In genomic region chr2:112432735-112433479, GRCh38 we compare ENCODE assay signal across 1 cellular context.
TF ChIP-seq lines count a peak whose summit lies in the region.
"Not testable (repeated sequence)": the region's sequence is repeated elsewhere in the genome, so short reads cannot be mapped to it uniquely, and the experiment has no call there.

No MANE protein-coding gene starts in this region.

TF ChIP-seq in HepG2, 621 proteins besides CTCF, POLR2A, EP300 and RAD21 (continued from another document):
- peak; percentile 85 for TF ChIP-seq ZNF687 (CRISPR knock-in tag; IDR thresholded peaks at IDR 0.05)
- 0 out of 2 replicates have a peak, but pooled peaks have one; percentile 38 for TF ChIP-seq ZNF761 (CRISPR knock-in tag; conservative IDR thresholded peaks at IDR 0.05)
- peak; percentile 68; the same call in 1 of the 2 replicates for TF ChIP-seq ZFP91 (CRISPR knock-in tag; IDR thresholded peaks at IDR 0.05; ENCODE audit: borderline replicate concordance)
- TF ChIP-seq GMEB1 (CRISPR knock-in tag; IDR thresholded peaks at IDR 0.05; ENCODE audit: borderline replicate concordance) = peak; percentile 52; the same call in 1 of the 2 replicates
- 0 out of 2 replicates have a peak, but pooled peaks have one; percentile 6 for TF ChIP-seq GATAD2A (CRISPR knock-in tag; IDR thresholded peaks at IDR 0.05)
- TF ChIP-seq NR2C2 (CRISPR knock-in tag; IDR thresholded peaks at IDR 0.05; ENCODE audit: borderline replicate concordance) = peak; percentile 93
- peak; percentile 26; the same call in 1 of the 2 replicates for TF ChIP-seq MXD4 (CRISPR knock-in tag; IDR thresholded peaks at IDR 0.05)
- TF ChIP-seq FOXC1 (CRISPR knock-in tag; IDR thresholded peaks at IDR 0.05; ENCODE audit: borderline replicate concordance) = peak; percentile 39; the same call in 1 of the 2 replicates
- TF ChIP-seq MTA1 (CRISPR knock-in tag; IDR thresholded peaks at IDR 0.05; ENCODE audit: borderline replicate concordance) = peak; percentile 40; the same call in 1 of the 2 replicates
- TF ChIP-seq MYPOP (CRISPR knock-in tag; IDR thresholded peaks at IDR 0.05) = peak; percentile 71
- peak; percentile 36; the same call in 1 of the 2 replicates for TF ChIP-seq KDM5B (CRISPR knock-in tag; IDR thresholded peaks at IDR 0.05; ENCODE audit: borderline replicate concordance)
- peak; percentile 55 for TF ChIP-seq HNRNPLL (IDR thresholded peaks at IDR 0.05; ENCODE audit: low read depth, low read length, poor library complexity, severe bottlenecking)
- TF ChIP-seq GABPA (IDR thresholded peaks at IDR 0.05; ENCODE audit: low read depth, low read length) = 0 out of 2 replicates have a peak, but pooled peaks have one; percentile 21
- TF ChIP-seq GABPA (CRISPR knock-in tag; IDR thresholded peaks at IDR 0.05; ENCODE audit: low read depth) = not testable (repeated sequence)
- 0 out of 2 replicates have a peak, but pooled peaks have one; percentile 46 for TF ChIP-seq ZMAT3 (CRISPR knock-in tag; conservative IDR thresholded peaks at IDR 0.05)
- TF ChIP-seq MTF2 (CRISPR knock-in tag; IDR thresholded peaks at IDR 0.05; ENCODE audit: borderline replicate concordance) = 0 out of 2 replicates have a peak, but pooled peaks have one; percentile 39
- peak; percentile 70 for TF ChIP-seq RBFOX2 (IDR thresholded peaks at IDR 0.05; ENCODE audit: low read depth, low read length)
- TF ChIP-seq ZNF547 (CRISPR knock-in tag; IDR thresholded peaks at IDR 0.05) = 0 out of 2 replicates have a peak, but pooled peaks have one; percentile 25
- peak; percentile 51 for TF ChIP-seq MAX (IDR thresholded peaks at IDR 0.05)
- TF ChIP-seq ZNF34 (CRISPR knock-in tag; IDR thresholded peaks at IDR 0.05; ENCODE audit: borderline replicate concordance) = 0 out of 2 replicates have a peak, but pooled peaks have one; percentile 41
- TF ChIP-seq ZNF770 (CRISPR knock-in tag; IDR thresholded peaks at IDR 0.05) = peak; percentile 87
- peak; percentile 63; the same call in 1 of the 2 replicates for TF ChIP-seq ARID4A (CRISPR knock-in tag; IDR thresholded peaks at IDR 0.05; ENCODE audit: borderline replicate concordance)
- TF ChIP-seq ERF (CRISPR knock-in tag; IDR thresholded peaks at IDR 0.05) = 0 out of 2 replicates have a peak, but pooled peaks have one; percentile 11
- 0 out of 2 replicates have a peak, but pooled peaks have one; percentile 41 for TF ChIP-seq CCDC6 (CRISPR knock-in tag; IDR thresholded peaks at IDR 0.05)
- TF ChIP-seq POGK (CRISPR knock-in tag; conservative IDR thresholded peaks at IDR 0.05) = 0 out of 2 replicates have a peak, but pooled peaks have one; percentile 19
- peak; percentile 28; the same call in 1 of the 2 replicates for TF ChIP-seq SRY (CRISPR knock-in tag; IDR thresholded peaks at IDR 0.05)
- peak; percentile 24 for TF ChIP-seq PHF8 (CRISPR knock-in tag; IDR thresholded peaks at IDR 0.05)
- 0 out of 2 replicates have a peak, but pooled peaks have one; percentile 39 for TF ChIP-seq ZNF563 (CRISPR knock-in tag; IDR thresholded peaks at IDR 0.05)
